ENCODE assay signal across 20 cellular contexts in the genomic region with DNA sequence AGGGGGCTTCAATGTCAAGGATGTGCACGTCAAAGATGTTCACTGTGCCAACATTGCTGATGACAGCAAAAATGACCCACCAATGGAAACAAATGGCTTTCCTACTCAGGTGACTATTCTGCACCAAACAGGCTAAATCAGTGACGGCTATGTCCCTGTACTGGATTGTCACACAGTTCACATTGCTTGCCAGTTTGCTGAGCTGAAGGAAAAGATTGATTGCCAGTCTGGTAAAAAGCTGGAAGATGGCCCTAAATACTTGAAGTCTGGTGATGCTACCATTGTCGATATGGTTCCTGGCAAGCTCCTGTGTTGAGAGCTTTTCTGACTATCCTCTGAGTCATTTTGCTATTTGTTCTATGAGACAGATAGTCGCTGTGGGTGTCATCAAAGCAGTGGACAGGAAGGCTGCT.
DNase-seq lines count a peak whose midpoint lies in the region; ATAC-seq, FAIRE-seq and TF ChIP-seq lines count a peak whose summit lies in the region.
"Had no signal": no experiment of that assay in that cellular context is flagged by ENCODE, and none has a peak within 500 bp of the region (broad histone marks: within the 10 kb centered on the region; RNA-seq: fewer than 3 reads in every experiment).

No MANE protein-coding gene starts in this region.

- H3K36me3 ChIP-seq in fibroblast of lung (ENCODE audit: control insufficient read depth, insufficient read depth, low read length) (no peaks in the 10 kb centered on the region), hepatocyte (replicated peaks; ENCODE audit: insufficient read depth, low read depth) (no peaks in the 10 kb centered on the region)
- H3K36me3 ChIP-seq: colonic mucosa, uterus had no signal

- TF ChIP-seq EP300 in A549 (IDR thresholded peaks at IDR 0.05) = no peak

- H3K4me1 ChIP-seq in A549 (no peaks in the 10 kb centered on the region), fibroblast of lung (ENCODE audit: control insufficient read depth, extremely low read depth, insufficient read depth, low read length) (no peaks in the 10 kb centered on the region), hepatocyte (ENCODE audit: insufficient read depth) (no peaks in the 10 kb centered on the region)
- H3K4me1 ChIP-seq: colonic mucosa, uterus had no signal

- H2AFZ ChIP-seq in fibroblast of lung (ENCODE audit: low read length) (no peak overlapping the region), hepatocyte (no peak overlapping the region)

- H3K36me3 Mint-ChIP-seq in natural killer cell = peaks cover 7% of the 10 kb centered on the region

- POLR2A ChIA-PET in A549 (lab: Yijun Ruan, JAX) = no interaction called here
- POLR2A ChIA-PET in RWPE1 (lab: Yijun Ruan, JAX; ENCODE audit: low non-redundant PET) = no interaction called here

- no peak overlapping the region for H3K4me3 Mint-ChIP-seq in natural killer cell
- H3K4me3 Mint-ChIP-seq: activated T-helper 17 cell treated with anti-CD3 and anti-CD28 coated beads, Interleukin-2, amount 50 U/mL, for 72 hours had no signal

- H3K79me2 ChIP-seq in fibroblast of lung (ENCODE audit: control insufficient read depth, insufficient read depth, low read length) (no peaks in the 10 kb centered on the region), hepatocyte (no peaks in the 10 kb centered on the region)

- no peak for FAIRE-seq in A549 (lab: Jason Lieb, UNC)
- FAIRE-seq in H54 (lab: Jason Lieb, UNC) = peak; percentile 50
- FAIRE-seq: endothelial cell of umbilical vein, GM12892 had no signal

- no peaks in the 10 kb centered on the region for H3K27me3 ChIP-seq in fibroblast of lung (ENCODE audit: control insufficient read depth, insufficient read depth, low read length)
- no peaks in the 10 kb centered on the region for H3K27me3 ChIP-seq in hepatocyte
- H3K27me3 ChIP-seq: colonic mucosa, uterus had no signal

- ATAC-seq in A549 = no peak
- no peak for ATAC-seq in natural killer cell
- ATAC-seq: activated T-helper 17 cell treated with anti-CD3 and anti-CD28 coated beads, Interleukin-2, amount 50 U/mL, for 72 hours; sciatic nerve had no signal

- no peaks in the 10 kb centered on the region for H3K9me2 ChIP-seq in hepatocyte (replicated peaks; ENCODE audit: insufficient read depth)

- no peak overlapping the region for H3K4me2 ChIP-seq in A549
- H3K4me2 ChIP-seq in fibroblast of lung (ENCODE audit: extremely low read depth, insufficient read depth, low read length) = no peak overlapping the region
- no peak overlapping the region for H3K4me2 ChIP-seq in hepatocyte

- no peak for TF ChIP-seq POLR2A in A549 (IDR thresholded peaks at IDR 0.05; ENCODE audit: low read length)
- no peak for TF ChIP-seq POLR2A in H54 (IDR thresholded peaks at IDR 0.05; ENCODE audit: low read depth, low read length)

- 11% methylated on average over 4 of the region's 4 CpGs for WGBS in A549 (ENCODE audit: missing lambda C conversion rate)
- WGBS in hepatocyte (ENCODE audit: low lambda C conversion rate, missing lambda C conversion rate) = 91% methylated on average over 4 of the region's 4 CpGs

- no peak for TF ChIP-seq CTCF in A549 (IDR thresholded peaks at IDR 0.05)
- no peak for TF ChIP-seq CTCF in RWPE1 (conservative IDR thresholded peaks at IDR 0.05; ENCODE audit: low read depth)
- TF ChIP-seq CTCF in fibroblast of lung (conservative IDR thresholded peaks at IDR 0.05 in 1 of 2, IDR thresholded peaks at IDR 0.05 in 1 of 2; ENCODE audit: low read depth in 1 of 2, low read length in 2 of 2) = no peak
- no peak for TF ChIP-seq CTCF in hepatocyte (IDR thresholded peaks at IDR 0.05; ENCODE audit: poor library complexity)
- TF ChIP-seq CTCF in natural killer cell (IDR thresholded peaks at IDR 0.05) = no peak

- no peaks in the 10 kb centered on the region for H3K4me1 Mint-ChIP-seq in natural killer cell
- H3K4me1 Mint-ChIP-seq: activated T-helper 17 cell treated with anti-CD3 and anti-CD28 coated beads, Interleukin-2, amount 50 U/mL, for 72 hours had no signal

- no peak overlapping the region for H3K27ac Mint-ChIP-seq in natural killer cell
- H3K27ac Mint-ChIP-seq: activated T-helper 17 cell treated with anti-CD3 and anti-CD28 coated beads, Interleukin-2, amount 50 U/mL, for 72 hours had no signal

- no peak for TF ChIP-seq RAD21 in A549 (conservative IDR thresholded peaks at IDR 0.05 in 1 of 2, IDR thresholded peaks at IDR 0.05 in 1 of 2)

- no peaks in the 10 kb centered on the region for H3K27me3 Mint-ChIP-seq in natural killer cell (ENCODE audit: low read depth in 2 of 2)
- H3K27me3 Mint-ChIP-seq: activated T-helper 17 cell treated with anti-CD3 and anti-CD28 coated beads, Interleukin-2, amount 50 U/mL, for 72 hours had no signal

- peaks cover 6 to 8% of the 10 kb centered on the region in 2 donors for H3K9me3 Mint-ChIP-seq in natural killer cell

- H3K27ac ChIP-seq in A549 = no peak overlapping the region
- H3K27ac ChIP-seq in RWPE1 = no peak overlapping the region
- H3K27ac ChIP-seq in fibroblast of lung (ENCODE audit: insufficient read depth, low read length) = no peak overlapping the region
- H3K27ac ChIP-seq in hepatocyte = no peak overlapping the region
- H3K27ac ChIP-seq: colonic mucosa, uterus had no signal

- intact Hi-C loops in natural killer cell (cut with micrococcal nuclease) = no loop called here

- CTCF ChIA-PET in A549 (lab: Yijun Ruan, JAX) (no interaction called here), RWPE1 (lab: Yijun Ruan, JAX) (no interaction called here)

- no peak overlapping the region for H3K4me3 ChIP-seq in A549
- no peak overlapping the region for H3K4me3 ChIP-seq in fibroblast of lung (replicated peaks in 1 of 4; ENCODE audit: control extremely low read depth in 1 of 4, insufficient read depth in 1 of 4, low read depth in 3 of 4, low read length in 4 of 4)
- H3K4me3 ChIP-seq in hepatocyte = no peak overlapping the region
- H3K4me3 ChIP-seq: colonic mucosa, uterus had no signal

- H3K9me3 ChIP-seq in A549 (no peaks in the 10 kb centered on the region; the same call in 2 of the 3 replicates), fibroblast of lung (ENCODE audit: control insufficient read depth, insufficient read depth, low read depth, low read length) (no peaks in the 10 kb centered on the region), hepatocyte (ENCODE audit: low read depth) (no peaks in the 10 kb centered on the region)
- H3K9me3 ChIP-seq: colonic mucosa, uterus had no signal

- DNase-seq in A549 (ENCODE audit: low read depth in 1 of 2, low spot score in 1 of 2) = no peak
- DNase-seq in H54 (ENCODE audit: insufficient read length, low spot score) = peak; percentile 10
- DNase-seq in RWPE1 (ENCODE audit: low spot score) = peak; percentile 30
- DNase-seq in fibroblast of lung (ENCODE audit: low read depth in 2 of 2) = peak; percentile 24 to 65
- no peak for DNase-seq in hepatic stellate cell (ENCODE audit: low spot score)
- DNase-seq in NCI-H345 treated with DMSO at 0.1 percent for 48 hours (lab: John Stamatoyannopoulos, UW; ENCODE audit: unreplicated experiment) = no peak
- DNase-seq in hepatocyte (ENCODE audit: low spot score) = no peak
- DNase-seq in natural killer cell = no peak
- DNase-seq: amygdala; colonic mucosa; hypothalamus; kidney glomerular epithelial cell; NCI-H2029 treated with DMSO at 0.1 percent for 48 hours; NCI-H526 treated with DMSO at 0.1 percent for 48 hours; stimulated activated CD4-positive, alpha-beta T cell treated with anti-CD3 and anti-CD28 coated beads, Interleukin-2, amount 100 ng/mL, for 24 hours; uterus had no signal

- no peaks in the 10 kb centered on the region for H4K20me1 ChIP-seq in fibroblast of lung (ENCODE audit: control insufficient read depth, extremely low read depth, insufficient read depth, low read length)
- H4K20me1 ChIP-seq in hepatocyte (ENCODE audit: insufficient read depth, poor library complexity, severe bottlenecking) = no peaks in the 10 kb centered on the region

- H3K9ac ChIP-seq in fibroblast of lung (ENCODE audit: insufficient read depth, low read length) = no peak overlapping the region

TF ChIP-seq in A549, 52 proteins besides CTCF, POLR2A, EP300 and RAD21:
- TF ChIP-seq JUN (IDR thresholded peaks at IDR 0.05) (no peak), NFE2L2 (conservative IDR thresholded peaks at IDR 0.05; ENCODE audit: low read length) (no peak), KDM5A (IDR thresholded peaks at IDR 0.05) (no peak), RFX5 (IDR thresholded peaks at IDR 0.05) (no peak), MAFK (IDR thresholded peaks at IDR 0.05; ENCODE audit: partially characterized antibody) (peak; percentile 64), FOSL2 (IDR thresholded peaks at IDR 0.05) (no peak), FOSL2 (CRISPR knock-in tag; IDR thresholded peaks at IDR 0.05) (no peak)
- TF ChIP-seq, protein P1, sequence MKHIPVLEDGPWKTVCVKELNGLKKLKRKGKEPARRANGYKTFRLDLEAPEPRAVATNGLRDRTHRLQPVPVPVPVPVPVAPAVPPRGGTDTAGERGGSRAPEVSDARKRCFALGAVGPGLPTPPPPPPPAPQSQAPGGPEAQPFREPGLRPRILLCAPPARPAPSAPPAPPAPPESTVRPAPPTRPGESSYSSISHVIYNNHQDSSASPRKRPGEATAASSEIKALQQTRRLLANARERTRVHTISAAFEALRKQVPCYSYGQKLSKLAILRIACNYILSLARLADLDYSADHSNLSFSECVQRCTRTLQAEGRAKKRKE (CRISPR knock-in tag; IDR thresholded peaks at IDR 0.05; ENCODE audit: low read depth) = no peak

Comparison
In these comparisons a context has a peak if more than half of its experiments do, and no peak if none do; other contexts are left out.
1. DNase-seq: peak in H54 (single experiment), RWPE1 (single experiment) and fibroblast of lung (2 of 2); none in A549 (0 of 2), hepatic stellate cell (single experiment), NCI-H345 treated with DMSO at 0.1 percent for 48 hours (single experiment), hepatocyte (single experiment) and natural killer cell (single experiment).